In the genomic region with DNA sequence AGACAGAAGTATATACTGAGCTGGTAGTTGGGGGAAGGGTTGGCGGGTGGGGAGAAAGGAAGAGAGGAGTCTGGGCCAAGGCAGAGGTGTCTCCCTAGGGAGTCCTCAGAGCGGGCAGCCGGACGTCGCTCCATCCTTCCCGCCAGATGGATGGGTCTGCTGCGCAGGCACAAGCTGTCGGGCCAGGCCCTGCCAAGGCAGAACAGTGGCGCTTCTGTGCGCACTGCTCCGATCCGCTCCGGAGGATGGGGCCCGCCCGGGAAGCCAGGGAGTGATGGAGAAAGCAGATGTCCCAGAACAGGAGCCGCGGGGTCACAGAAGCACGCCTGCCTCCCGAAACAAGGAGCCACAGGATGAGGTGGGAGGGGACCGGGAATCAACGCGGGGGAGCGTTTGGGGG, we compare ENCODE assay signal across 8 cellular contexts.
DNase-seq lines count a peak whose midpoint lies in the region; ATAC-seq and TF ChIP-seq lines count a peak whose summit lies in the region.
"Not testable (repeated sequence)": the region's sequence is repeated elsewhere in the genome, so short reads cannot be mapped to it uniquely, and the experiment has no call there.

No MANE protein-coding gene starts in this region.

- peaks cover 22% of the 10 kb centered on the region for H3K9me3 Mint-ChIP-seq in WTC11

- H3K4me3 ChIP-seq in iPS-20b (ENCODE audit: low read length): peak overlapping the region; percentile 56; the same call in 1 of the 2 replicates

- not testable (repeated sequence) for H3K4me1 ChIP-seq in iPS-20b (ENCODE audit: insufficient read depth, low read length)

- H3K4me3 Mint-ChIP-seq in WTC11: peak overlapping the region; percentile 52

- CTCF ChIA-PET in WTC11 (lab: Charles Lee): not testable (repeated sequence)

- H3K9ac ChIP-seq in iPS-20b (ENCODE audit: low read depth, low read length): not testable (repeated sequence)

- not testable (repeated sequence) for H3K36me3 ChIP-seq in iPS-20b (ENCODE audit: insufficient read depth, low read depth, low read length)

- intact Hi-C loops in cardiac septum (cut with DNase I): not testable (repeated sequence)

- not testable (repeated sequence) for H3K27ac Mint-ChIP-seq in WTC11

- TF ChIP-seq CTCF in WTC11 (IDR thresholded peaks at IDR 0.05): not testable (repeated sequence)

- peaks cover 26% of the 10 kb centered on the region for H3K27me3 ChIP-seq in iPS-20b (ENCODE audit: insufficient read depth, low read length)

- peak; percentile 32 for DNase-seq in Ammon's horn (ENCODE audit: low spot score)
- peak; percentile 30 for DNase-seq in NCI-H1694 (lab: John Stamatoyannopoulos, UW)
- not testable (repeated sequence) for DNase-seq in WTC11 (ENCODE audit: low spot score)
- DNase-seq in caudate nucleus (lab: John Stamatoyannopoulos, UW): peak in 52 of 61 donors; percentile 0 to 77 (median 28)
- peak; percentile 75 for DNase-seq in cardiac septum (ENCODE audit: low spot score)
- DNase-seq in occipital lobe (lab: John Stamatoyannopoulos, UW): peak; percentile 33
- peak; percentile 9 for DNase-seq in superior temporal gyrus (ENCODE audit: extremely low spot score)

- H3K27me3 Mint-ChIP-seq in WTC11 (ENCODE audit: low read depth): peaks cover 20% of the 10 kb centered on the region

- POLR2A ChIA-PET in WTC11 (lab: Charles Lee): not testable (repeated sequence)

- not testable (repeated sequence) for H3K27ac ChIP-seq in caudate nucleus (ENCODE audit: low read depth, low read length); iPS-20b (ENCODE audit: low read length)

- peaks cover 32% of the 10 kb centered on the region for H3K36me3 Mint-ChIP-seq in WTC11

- ATAC-seq in WTC11: not testable (repeated sequence)

- not testable (repeated sequence) for H3K9me3 ChIP-seq in iPS-20b (ENCODE audit: insufficient read depth, low read depth, low read length)

- H3K4me1 Mint-ChIP-seq in WTC11: not testable (repeated sequence)
